8 cellular contexts compared by ENCODE assay signal in genomic region chr4:53688186-53688790, GRCh38.
DNase-seq lines count a peak whose midpoint lies in the region; ATAC-seq and TF ChIP-seq lines count a peak whose summit lies in the region.

No MANE protein-coding gene starts in this region.

- H3K27me3 ChIP-seq in aorta (ENCODE audit: control insufficient read depth in 1 of 2, insufficient read depth in 2 of 2, low read length in 1 of 2) (no peaks in the 10 kb centered on the region), tibial nerve (no peaks in the 10 kb centered on the region)

- H3K9me3 ChIP-seq in aorta (ENCODE audit: control insufficient read depth, low read length) = no peaks in the 10 kb centered on the region
- no peaks in the 10 kb centered on the region for H3K9me3 ChIP-seq in tibial nerve

- intact Hi-C loops in aorta (cut with DNase I) = loop anchor here in 1 of 2 donors (10.0 kb wide), 1 partner anchor 93 kb away; the partner anchor contains the start of gene LNX1

- no peak overlapping the region for H3K4me3 ChIP-seq in fibroblast of the aortic adventitia (ENCODE audit: low read depth, low read length)
- H3K4me3 ChIP-seq in aorta (ENCODE audit: low read length in 2 of 2) = no peak overlapping the region
- H3K4me3 ChIP-seq in tibial nerve = no peak overlapping the region

- TF ChIP-seq POLR2A in tibial nerve (IDR thresholded peaks at IDR 0.05) = no peak

- DNase-seq in stimulated activated CD4-positive, alpha-beta T cell treated with anti-CD3 and anti-CD28 coated beads, Interleukin-12 subunit alpha, Interleukin-12 subunit beta, amount 100 ng/mL, for 24 hours (ENCODE audit: low read depth in 2 of 2) = peak; percentile 3 to 41
- no peak for DNase-seq in stimulated activated CD4-positive, alpha-beta T cell treated with anti-CD3 and anti-CD28 coated beads, Interleukin-4, amount 100 ng/mL, for 1 hour
- DNase-seq in RPMI7951 (ENCODE audit: low read depth) (peak; percentile 99), fibroblast of the aortic adventitia (ENCODE audit: low read depth) (peak; percentile 99), aorta (peak in 1 of 2 donors; percentile 84), NCI-H446 treated with DMSO at 0.1 percent for 48 hours (lab: John Stamatoyannopoulos, UW) (no peak), tibial nerve (ENCODE audit: low spot score in 2 of 2) (no peak)

- WGBS in aorta, 2 donors = 32 to 42% methylated on average over 2 of the region's 2 CpGs
- 24 to 41% methylated on average over 2 of the region's 2 CpGs for WGBS in tibial nerve, 2 donors

- H3K36me3 ChIP-seq in aorta (ENCODE audit: control insufficient read depth in 1 of 2, insufficient read depth in 2 of 2, low read length in 1 of 2) (no peaks in the 10 kb centered on the region), tibial nerve (no peaks in the 10 kb centered on the region)

- TF ChIP-seq EP300 in tibial nerve (IDR thresholded peaks at IDR 0.05) = no peak

- H3K27ac ChIP-seq in aorta (ENCODE audit: low read depth in 1 of 2, low read length in 2 of 2) (peak overlapping the region in 1 of 2 donors; percentile 4), tibial nerve (peak overlapping the region in 1 of 4 donors; percentile 55)

- no peak for TF ChIP-seq CTCF in fibroblast of the aortic adventitia (IDR thresholded peaks at IDR 0.05; ENCODE audit: insufficient read depth, low read length)
- TF ChIP-seq CTCF in tibial nerve (IDR thresholded peaks at IDR 0.05) = no peak

- H3K4me1 ChIP-seq in aorta (ENCODE audit: control insufficient read depth in 1 of 2, insufficient read depth in 2 of 2, low read length in 2 of 2) = peaks cover 0 to 2% of the 10 kb centered on the region in 2 donors
- peaks cover 0 to 4% (median 0%) of the 10 kb centered on the region in 4 donors for H3K4me1 ChIP-seq in tibial nerve

- ATAC-seq in HG02943 (IDR thresholded peaks at IDR 0.05; ENCODE audit: low read depth, unreplicated experiment) = peak; percentile 63
- ATAC-seq in aorta (ENCODE audit: low FRiP score) = peak; percentile 46

Comparison
In these comparisons a context has a peak if more than half of its experiments do, and no peak if none do; other contexts are left out.
1. DNase-seq: peak in stimulated activated CD4-positive, alpha-beta T cell treated with anti-CD3 and anti-CD28 coated beads, Interleukin-12 subunit alpha, Interleukin-12 subunit beta, amount 100 ng/mL, for 24 hours (2 of 2), RPMI7951 (single experiment) and fibroblast of the aortic adventitia (single experiment); none in stimulated activated CD4-positive, alpha-beta T cell treated with anti-CD3 and anti-CD28 coated beads, Interleukin-4, amount 100 ng/mL, for 1 hour (single experiment), NCI-H446 treated with DMSO at 0.1 percent for 48 hours (single experiment) and tibial nerve (0 of 2).